Comparison of ENCODE assay signal across 3 cellular contexts in genomic region chr12:1255125-1255524, GRCh38.
A peak's percentile ranks its signal among the peaks of the same experiment; 100 is the strongest.
DNase-seq lines count a peak whose midpoint lies in the region; ATAC-seq, FAIRE-seq and TF ChIP-seq lines count a peak whose summit lies in the region.
"Not testable (repeated sequence)": the region's sequence is repeated elsewhere in the genome, so short reads cannot be mapped to it uniquely, and the experiment has no call there.

No MANE protein-coding gene starts in this region.

- TF ChIP-seq POLR2A in K562 (conservative IDR thresholded peaks at IDR 0.05): not testable (repeated sequence)

- not testable (repeated sequence) for TF ChIP-seq EP300 in K562 (IDR thresholded peaks at IDR 0.05; ENCODE audit: low read length)

- not testable (repeated sequence) for FAIRE-seq in K562 (lab: Jason Lieb, UNC)
- FAIRE-seq in urothelium cell line (lab: Jason Lieb, UNC): peak; percentile 56

- not testable (repeated sequence) for H3K9me1 ChIP-seq in K562 (ENCODE audit: control insufficient read depth, insufficient read depth, low read length)

- not testable (repeated sequence) for H3K79me2 ChIP-seq in K562 (ENCODE audit: control insufficient read depth, insufficient read depth, low read length)

- not testable (repeated sequence) for H3K4me2 ChIP-seq in K562 (ENCODE audit: insufficient read depth, low read length)

- TF ChIP-seq CTCF in HEK293 (tag by site-specific recombination; IDR thresholded peaks at IDR 0.05); K562 (IDR thresholded peaks at IDR 0.05 in 2 of 3, conservative IDR thresholded peaks at IDR 0.05 in 1 of 3; ENCODE audit: insufficient read depth in 2 of 3, low read depth in 1 of 3, low read length in 3 of 3): not testable (repeated sequence)

- WGBS in K562 (ENCODE audit: insufficient coverage, low coverage, missing lambda C conversion rate): 91% methylated on average over 5 of the region's 6 CpGs

- TF ChIP-seq RAD21 in K562 (CRISPR knock-in tag; conservative IDR thresholded peaks at IDR 0.05 in 1 of 2, IDR thresholded peaks at IDR 0.05 in 1 of 2): not testable (repeated sequence)

- intact Hi-C loops in K562 (cut with micrococcal nuclease): not testable (repeated sequence)

- H3K27me3 ChIP-seq in K562 (ENCODE audit: control insufficient read depth in 2 of 2, insufficient read depth in 2 of 2, low read length in 2 of 2): not testable (repeated sequence)

- not testable (repeated sequence) for ATAC-seq in K562

- DNase-seq in K562 (ENCODE audit: extremely low read depth in 1 of 4, low spot score in 3 of 4); urothelium cell line (ENCODE audit: low spot score): not testable (repeated sequence)

- not testable (repeated sequence) for H4K20me1 ChIP-seq in K562 (replicated peaks; ENCODE audit: control insufficient read depth, insufficient read depth, low read length)

- in situ Hi-C loops in K562 (cut with MboI): not testable (repeated sequence)

- CTCF ChIA-PET in HEK293 (lab: Yijun Ruan, JAX); K562 (lab: Yijun Ruan, JAX; ENCODE audit: low intra/inter-chr PET ratio): not testable (repeated sequence)

- not testable (repeated sequence) for H3K36me3 ChIP-seq in HEK293 (ENCODE audit: control insufficient read depth in 2 of 2, insufficient read depth in 1 of 2, low read length in 2 of 2); K562 (ENCODE audit: control insufficient read depth, insufficient read depth, low read length)

- H3K27ac ChIP-seq in HEK293 (ENCODE audit: extremely low read depth, low read depth, low read length); K562 (ENCODE audit: extremely low read depth, low read depth, low read length): not testable (repeated sequence)

- not testable (repeated sequence) for H3K9me3 ChIP-seq in HEK293 (ENCODE audit: control insufficient read depth, insufficient read depth, low read depth, low read length); K562 (replicated peaks; ENCODE audit: control insufficient read depth, insufficient read depth, low read depth, low read length)

- not testable (repeated sequence) for BruUV-seq in K562 (replicated peaks; lab: Mats Ljungman, UMichigan)

- not testable (repeated sequence) for H2AFZ ChIP-seq in K562 (ENCODE audit: low read depth, low read length)

- H3K9ac ChIP-seq in K562 (ENCODE audit: insufficient read depth in 1 of 2, low read depth in 2 of 2, low read length in 2 of 2): not testable (repeated sequence)

- POLR2A ChIA-PET in HEK293 (lab: Yijun Ruan, JAX): not testable (repeated sequence)
- POLR2A ChIA-PET in K562 (lab: Yijun Ruan, JAX): interaction anchor here (0.7 kb wide), 1 partner anchor 350 kb away, joined by 3 read pairs; no protein-coding TSS in a partner anchor

- H3K4me1 ChIP-seq in HEK293 (ENCODE audit: control insufficient read depth, insufficient read depth, low read length); K562 (replicated peaks in 1 of 2; ENCODE audit: control insufficient read depth in 2 of 2, insufficient read depth in 2 of 2, low read length in 2 of 2): not testable (repeated sequence)

- not testable (repeated sequence) for H3K4me3 ChIP-seq in HEK293 (ENCODE audit: low read depth, low read length); K562

TF ChIP-seq in HEK293, 187 proteins besides CTCF, POLR2A, EP300 and RAD21:
- TF ChIP-seq ZNF580 (tag by site-specific recombination; IDR thresholded peaks at IDR 0.05): peak; percentile 51; the same call in 1 of the 2 replicates

TF ChIP-seq in K562, 482 proteins besides CTCF, POLR2A, EP300 and RAD21:
- peak; percentile 82 for TF ChIP-seq ZNF146 (CRISPR knock-in tag; IDR thresholded peaks at IDR 0.05; ENCODE audit: unreplicated experiment)
